ENCODE assay signal across 8 cellular contexts in genomic region chr1:169892819-169893644, GRCh38. TPM values are rescaled to one million over a fixed set of nuclear protein-coding genes. Genes with fewer than 3 reads are reported as not detected.
DNase-seq lines count a peak whose midpoint lies in the region; ATAC-seq and TF ChIP-seq lines count a peak whose summit lies in the region.

No MANE protein-coding gene starts in this region.

- intact Hi-C loops in CD14-positive monocyte (cut with micrococcal nuclease) (loop anchor here (5.0 to 10.0 kb wide), 4 partner anchors 179 to 642 kb away; partner anchors contain the start of genes KIFAP3 (in 2 of the 2), BLZF1 (in 1 of the 2), GORAB (in 1 of the 2) and NME7 (in 1 of the 2)), head of caudate nucleus (cut with DNase I) (loop anchor here (5.0 kb wide), 1 partner anchor 96 kb away; a partner anchor contains a TSS)
- intact Hi-C loops in activated T-helper 1 cell treated with anti-CD3 and anti-CD28 coated beads, Interleukin-12 subunit alpha, Interleukin-12 subunit beta, Interleukin-2, Interleukin-4 antibody, amounts not matched to agents 30 ng/mL and 10 ng/mL and 1 ng/mL, durations not matched to agents 14 hours and 24 hours and 36 hours (cut with micrococcal nuclease) = loop anchor here (1.0 to 5.0 kb wide), 8 partner anchors 98 to 1957 kb away; partner anchors contain the start of genes DCAF6, KIFAP3, PRRC2C and VAMP4

- H3K79me2 ChIP-seq in parathyroid adenoma = peaks cover 7% of the 10 kb centered on the region

- H3K9me3 Mint-ChIP-seq in CD14-positive monocyte = no peaks in the 10 kb centered on the region
- no peaks in the 10 kb centered on the region for H3K9me3 Mint-ChIP-seq in activated T-helper 1 cell treated with anti-CD3 and anti-CD28 coated beads, Interleukin-12 subunit alpha, Interleukin-12 subunit beta, Interleukin-2, Interleukin-4 antibody, amounts not matched to agents 30 ng/mL and 10 ng/mL and 1 ng/mL, durations not matched to agents 14 hours and 24 hours and 36 hours

- DNase-seq in CD14-positive monocyte (ENCODE audit: low spot score) (no peak), head of caudate nucleus (peak in 25 of 42 donors; percentile 9 to 69 (median 32)), HuH-7 (ENCODE audit: low spot score) (no peak)
- DNase-seq in activated T-helper 1 cell treated with anti-CD3 and anti-CD28 coated beads, Interleukin-12 subunit alpha, Interleukin-12 subunit beta, Interleukin-2, Interleukin-4 antibody, amounts not matched to agents 30 ng/mL and 10 ng/mL and 1 ng/mL, durations not matched to agents 14 hours and 24 hours and 36 hours (ENCODE audit: low spot score) = no peak

- H3K27me3 Mint-ChIP-seq in CD14-positive monocyte (ENCODE audit: low read depth in 3 of 3) = peaks cover 0 to 12% (median 2%) of the 10 kb centered on the region in 3 donors
- peaks cover 8% of the 10 kb centered on the region for H3K27me3 Mint-ChIP-seq in activated T-helper 1 cell treated with anti-CD3 and anti-CD28 coated beads, Interleukin-12 subunit alpha, Interleukin-12 subunit beta, Interleukin-2, Interleukin-4 antibody, amounts not matched to agents 30 ng/mL and 10 ng/mL and 1 ng/mL, durations not matched to agents 14 hours and 24 hours and 36 hours (ENCODE audit: insufficient read depth)

- TF ChIP-seq CTCF in CD14-positive monocyte (IDR thresholded peaks at IDR 0.05) (no peak), parathyroid adenoma (IDR thresholded peaks at IDR 0.05) (no peak)

- peaks cover 8 to 12% of the 10 kb centered on the region in 2 donors for H3K36me3 Mint-ChIP-seq in CD14-positive monocyte
- H3K36me3 Mint-ChIP-seq in activated T-helper 1 cell treated with anti-CD3 and anti-CD28 coated beads, Interleukin-12 subunit alpha, Interleukin-12 subunit beta, Interleukin-2, Interleukin-4 antibody, amounts not matched to agents 30 ng/mL and 10 ng/mL and 1 ng/mL, durations not matched to agents 14 hours and 24 hours and 36 hours (ENCODE audit: low read depth) = peaks cover 19% of the 10 kb centered on the region

- H3K4me1 Mint-ChIP-seq in CD14-positive monocyte = peaks cover 47% of the 10 kb centered on the region
- peaks cover 58% of the 10 kb centered on the region for H3K4me1 Mint-ChIP-seq in activated T-helper 1 cell treated with anti-CD3 and anti-CD28 coated beads, Interleukin-12 subunit alpha, Interleukin-12 subunit beta, Interleukin-2, Interleukin-4 antibody, amounts not matched to agents 30 ng/mL and 10 ng/mL and 1 ng/mL, durations not matched to agents 14 hours and 24 hours and 36 hours (ENCODE audit: low read depth)

- H3K9me3 ChIP-seq in KOPT-K1 (ENCODE audit: insufficient read depth, low read length, poor library complexity, severe bottlenecking) (no peaks in the 10 kb centered on the region), parathyroid adenoma (ENCODE audit: control insufficient read depth, low read length) (no peaks in the 10 kb centered on the region)

- ATAC-seq in GM19467 (IDR thresholded peaks at IDR 0.05; ENCODE audit: unreplicated experiment) (peak; percentile 24), HG03571 (IDR thresholded peaks at IDR 0.05; ENCODE audit: unreplicated experiment) (no peak)

- H3K4me3 Mint-ChIP-seq in CD14-positive monocyte = peak overlapping the region; percentile 87 to 91
- H3K4me3 Mint-ChIP-seq in activated T-helper 1 cell treated with anti-CD3 and anti-CD28 coated beads, Interleukin-12 subunit alpha, Interleukin-12 subunit beta, Interleukin-2, Interleukin-4 antibody, amounts not matched to agents 30 ng/mL and 10 ng/mL and 1 ng/mL, durations not matched to agents 14 hours and 24 hours and 36 hours = peak overlapping the region; percentile 81

- peak overlapping the region; percentile 86 for H3K4me3 ChIP-seq in parathyroid adenoma (ENCODE audit: low read depth, low read length)

- peaks cover 5% of the 10 kb centered on the region for H3K4me1 ChIP-seq in parathyroid adenoma

- peak overlapping the region; percentile 93 for H3K4me2 ChIP-seq in parathyroid adenoma (ENCODE audit: low read length)

- peaks cover 7% of the 10 kb centered on the region for H3K36me3 ChIP-seq in KOPT-K1 (ENCODE audit: insufficient read depth, low read length)
- no peaks in the 10 kb centered on the region for H3K36me3 ChIP-seq in parathyroid adenoma (ENCODE audit: control insufficient read depth, insufficient read depth, low read length)

- H3K9ac ChIP-seq in parathyroid adenoma = peak overlapping the region; percentile 84

- H3K27ac ChIP-seq in KOPT-K1 (ENCODE audit: low read depth, low read length, poor library complexity, severe bottlenecking) = peak overlapping the region; percentile 94
- peak overlapping the region; percentile 100 for H3K27ac ChIP-seq in parathyroid adenoma

- no peaks in the 10 kb centered on the region for H3K27me3 ChIP-seq in parathyroid adenoma (ENCODE audit: control insufficient read depth, insufficient read depth, low read length)

- peak overlapping the region; percentile 91 for H2AFZ ChIP-seq in parathyroid adenoma

- H3K27ac Mint-ChIP-seq in CD14-positive monocyte = peak overlapping the region; percentile 73 to 100 (median 89)
- peak overlapping the region; percentile 70 for H3K27ac Mint-ChIP-seq in activated T-helper 1 cell treated with anti-CD3 and anti-CD28 coated beads, Interleukin-12 subunit alpha, Interleukin-12 subunit beta, Interleukin-2, Interleukin-4 antibody, amounts not matched to agents 30 ng/mL and 10 ng/mL and 1 ng/mL, durations not matched to agents 14 hours and 24 hours and 36 hours

RNA-seq across cellular contexts. Expression of gene SCYL3, which starts 0.7 kb away (rescaled TPM):
- polyA plus RNA-seq in CD14-positive monocyte = 1 to 10 TPM; 2.3 to 3.6 TPM
- 11.8 and 12.3 TPM in 2 replicates for total RNA-seq in activated T-helper 1 cell treated with anti-CD3 and anti-CD28 coated beads, Interleukin-12 subunit alpha, Interleukin-12 subunit beta, Interleukin-2, Interleukin-4 antibody, amounts not matched to agents 30 ng/mL and 10 ng/mL and 1 ng/mL, durations not matched to agents 14 hours and 24 hours and 36 hours

Comparison
In these comparisons a context has a peak if more than half of its experiments do, and no peak if none do; other contexts are left out.
1. DNase-seq: peak in head of caudate nucleus (25 of 42); none in CD14-positive monocyte (single experiment), activated T-helper 1 cell treated with anti-CD3 and anti-CD28 coated beads, Interleukin-12 subunit alpha, Interleukin-12 subunit beta, Interleukin-2, Interleukin-4 antibody, amounts not matched to agents 30 ng/mL and 10 ng/mL and 1 ng/mL, durations not matched to agents 14 hours and 24 hours and 36 hours (single experiment) and HuH-7 (single experiment).